ENCODE assay signal across 9 cellular contexts in the genomic region with DNA sequence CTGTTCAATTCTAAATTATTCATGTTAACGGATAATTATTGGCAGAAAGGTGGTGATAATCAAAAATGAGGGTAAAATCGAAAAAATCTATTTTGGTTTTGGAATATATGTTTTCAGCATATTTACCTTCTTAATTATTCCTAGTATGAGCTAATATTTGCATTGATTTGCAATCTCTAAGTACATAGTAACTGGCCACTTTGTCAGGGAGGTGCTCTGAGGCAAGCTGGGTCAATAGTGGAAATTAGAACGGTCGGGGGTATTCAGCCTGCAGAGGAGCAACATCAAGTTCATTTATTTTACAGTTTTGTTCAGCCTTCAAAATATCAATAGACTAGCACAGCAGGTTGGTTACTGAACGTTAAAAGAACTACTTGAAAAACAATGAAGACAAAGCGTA. TPM values are rescaled to one million over a fixed set of nuclear protein-coding genes. Genes with fewer than 3 reads are reported as not detected.
A peak's percentile ranks its signal among the peaks of the same experiment; 100 is the strongest.
DNase-seq lines count a peak whose midpoint lies in the region; ATAC-seq, FAIRE-seq and TF ChIP-seq lines count a peak whose summit lies in the region.
"Had no signal": no experiment of that assay in that cellular context is flagged by ENCODE, and none has a peak within 500 bp of the region (broad histone marks: within the 10 kb centered on the region; RNA-seq: fewer than 3 reads in every experiment).

No MANE protein-coding gene starts in this region.

- H3K4me2 ChIP-seq in H9 (ENCODE audit: insufficient read depth, insufficient read length, low read length) (peak overlapping the region; percentile 94), H1 (ENCODE audit: insufficient read depth in 1 of 2, low read depth in 2 of 2, low read length in 2 of 2) (peak overlapping the region; percentile 82 to 83), trophoblast cell (ENCODE audit: low read length) (peak overlapping the region; percentile 82)

- H3K23ac ChIP-seq in H9 (ENCODE audit: insufficient read length, low read depth, low read length): no peak overlapping the region
- H3K23ac ChIP-seq in H1 (ENCODE audit: insufficient read length): no peak overlapping the region
- H3K23ac ChIP-seq in trophoblast cell (ENCODE audit: low read length): no peak overlapping the region

- H4K5ac ChIP-seq in H9 (ENCODE audit: insufficient read length, low read depth, low read length) (no peak overlapping the region), H1 (ENCODE audit: insufficient read length, low read depth, low read length) (no peak overlapping the region)

- no peak overlapping the region for H2AK5ac ChIP-seq in H9 (ENCODE audit: insufficient read length, low read length)
- no peak overlapping the region for H2AK5ac ChIP-seq in H1 (ENCODE audit: low read depth, low read length)
- no peak overlapping the region for H2AK5ac ChIP-seq in trophoblast cell (ENCODE audit: low read length)

- no peaks in the 10 kb centered on the region for H3K9me3 ChIP-seq in H9 (ENCODE audit: control insufficient read depth, low read depth, low read length)
- no peaks in the 10 kb centered on the region for H3K9me3 ChIP-seq in H1 (ENCODE audit: insufficient read depth in 2 of 2, low read depth in 1 of 2, low read length in 1 of 2)
- no peaks in the 10 kb centered on the region for H3K9me3 ChIP-seq in trophoblast cell (ENCODE audit: insufficient read depth, low read depth, low read length)

- H3K14ac ChIP-seq in H9 (ENCODE audit: insufficient read depth, low read length): no peak overlapping the region
- no peak overlapping the region for H3K14ac ChIP-seq in H1 (ENCODE audit: insufficient read length)
- H3K14ac ChIP-seq in trophoblast cell (ENCODE audit: low read length): no peak overlapping the region

- no peak overlapping the region for H3K27ac Mint-ChIP-seq in H9
- H3K27ac Mint-ChIP-seq: naive B cell had no signal

- H2BK15ac ChIP-seq in H9 (ENCODE audit: low read depth, low read length): no peak overlapping the region
- no peak overlapping the region for H2BK15ac ChIP-seq in H1 (ENCODE audit: low read length)

- H3K9ac ChIP-seq in H9 (ENCODE audit: extremely low read depth, insufficient read length, low read length) (peak overlapping the region; percentile 86), H1 (replicated peaks in 1 of 4; ENCODE audit: extremely low read depth in 1 of 4, low read depth in 3 of 4, low read length in 3 of 4) (peak overlapping the region in 1 of 4 experiments; percentile 53; a peak in 1 of 7 replicates), trophoblast cell (ENCODE audit: low read length) (no peak overlapping the region)

- H3K27me3 ChIP-seq in H9 (ENCODE audit: insufficient read depth, low read length) (no peaks in the 10 kb centered on the region), H1 (replicated peaks in 1 of 4; ENCODE audit: control insufficient read depth in 3 of 4, extremely low read depth in 1 of 4, insufficient read depth in 3 of 4, low read length in 3 of 4) (no peaks in the 10 kb centered on the region), trophoblast cell (ENCODE audit: insufficient read depth, low read length) (no peaks in the 10 kb centered on the region)

- CTCF ChIA-PET in H1 (lab: Charles Lee; ENCODE audit: partially characterized antibody): interaction anchor here (1.0 to 1.1 kb wide), 2 partner anchors 46 to 73 kb away, joined by 3 to 5 read pairs; no protein-coding TSS in a partner anchor

- H4K91ac ChIP-seq in H9 (ENCODE audit: insufficient read length, low read depth, low read length) (no peak overlapping the region), H1 (replicated peaks; ENCODE audit: insufficient read length, low read length) (no peak overlapping the region), trophoblast cell (ENCODE audit: low read depth, low read length) (no peak overlapping the region)

- H3K27me3 Mint-ChIP-seq in H9 (ENCODE audit: low read depth): no peaks in the 10 kb centered on the region; the same call in 1 of the 2 replicates

- POLR2A ChIA-PET in H1 (lab: Charles Lee; ENCODE audit: partially characterized antibody): interaction anchor here (0.6 to 4.4 kb wide), 8 partner anchors 10 to 517 kb away, joined by 3 to 24 read pairs (median 4); a partner anchor contains a TSS

- FAIRE-seq in H1 (lab: Jason Lieb, UNC): no peak

- WGBS in H9 (ENCODE audit: extremely low coverage, insufficient read length, low lambda C conversion rate): no CpG with 5 or more reads among the region's 6 CpGs
- 28% methylated on average over 6 of the region's 6 CpGs; no CpG with 5 or more reads in 1 of the 2 experiments for WGBS in H1 (ENCODE audit: extremely low coverage in 1 of 2, insufficient coverage in 1 of 2, insufficient read length in 1 of 2, insufficient replicate concordance in 2 of 2, low coverage in 1 of 2, low lambda C conversion rate in 2 of 2, missing lambda C conversion rate in 1 of 2), 2 experiments
- WGBS in trophoblast cell (ENCODE audit: extremely low coverage, insufficient coverage, insufficient read length): no CpG with 5 or more reads among the region's 6 CpGs

- H4K12ac ChIP-seq in trophoblast cell (ENCODE audit: low read depth, low read length): no peak overlapping the region

- DNase-seq in H9 (no peak), NCI-H748 (lab: John Stamatoyannopoulos, UW; ENCODE audit: unreplicated experiment) (peak; percentile 97), H1 (ENCODE audit: low read depth in 1 of 2, low spot score in 2 of 2) (no peak), trophoblast cell (no peak), ACHN (no peak), superior temporal gyrus (ENCODE audit: extremely low spot score) (no peak)
- no peak for DNase-seq in stimulated activated naive CD4-positive, alpha-beta T cell treated with Interleukin-2 at 50 U/mL for 16 hours (lab: John Stamatoyannopoulos, UW)
- DNase-seq: naive B cell had no signal

- no peak for TF ChIP-seq RAD21 in H1 (IDR thresholded peaks at IDR 0.05 in 1 of 2, conservative IDR thresholded peaks at IDR 0.05 in 1 of 2; ENCODE audit: low read depth in 2 of 2, low read length in 2 of 2)

- H2BK20ac ChIP-seq in H9 (ENCODE audit: low read depth, low read length, poor library complexity, severe bottlenecking): no peak overlapping the region
- H2BK20ac ChIP-seq in H1 (ENCODE audit: low read length): no peak overlapping the region

- H2AFZ ChIP-seq in H9 (ENCODE audit: low read length): no peak overlapping the region
- no peak overlapping the region for H2AFZ ChIP-seq in H1 (ENCODE audit: low read length)
- no peak overlapping the region for H2AFZ ChIP-seq in trophoblast cell (ENCODE audit: insufficient read depth, low read length, poor library complexity)

- peaks cover 7 to 17% (median 15%) of the 10 kb centered on the region in 3 experiments; a peak in 6 of 7 replicates for H3K36me3 Mint-ChIP-seq in H9 (ENCODE audit: insufficient read depth in 1 of 3, low read depth in 3 of 3)

- H3K27ac ChIP-seq in H9 (ENCODE audit: insufficient read length, low read depth, low read length) (no peak overlapping the region), H1 (ENCODE audit: low read depth, low read length) (no peak overlapping the region), trophoblast cell (ENCODE audit: low read depth, low read length) (no peak overlapping the region)

- peaks cover 0 to 5% (median 0%) of the 10 kb centered on the region in 4 experiments; a peak in 2 of 8 replicates for H3K36me3 ChIP-seq in H1 (ENCODE audit: control insufficient read depth in 2 of 4, insufficient read depth in 4 of 4, low read length in 3 of 4)
- H3K36me3 ChIP-seq in trophoblast cell (ENCODE audit: control insufficient read depth in 1 of 2, insufficient read depth in 2 of 2, low read length in 2 of 2): peaks cover 1 to 5% of the 10 kb centered on the region in 2 experiments

- no peak overlapping the region for H3K18ac ChIP-seq in H9 (ENCODE audit: insufficient read length, low read depth, low read length)
- H3K18ac ChIP-seq in H1 (ENCODE audit: extremely low read depth, low read length): no peak overlapping the region
- H3K18ac ChIP-seq in trophoblast cell (ENCODE audit: low read length): no peak overlapping the region

- ATAC-seq in HG02852 (IDR thresholded peaks at IDR 0.05; ENCODE audit: unreplicated experiment): no peak

- no peaks in the 10 kb centered on the region; a peak in 1 of 5 replicates for H3K9me3 Mint-ChIP-seq in H9
- H3K9me3 Mint-ChIP-seq: naive B cell had no signal

- H2BK5ac ChIP-seq in H9 (ENCODE audit: insufficient read length, low read length) (no peak overlapping the region), H1 (ENCODE audit: low read depth, low read length) (no peak overlapping the region), trophoblast cell (ENCODE audit: low read depth, low read length, poor library complexity) (no peak overlapping the region)

- H3K23me2 ChIP-seq in H9 (ENCODE audit: insufficient read length, low read depth, low read length, poor library complexity, severe bottlenecking) (peaks cover 15% of the 10 kb centered on the region), H1 (ENCODE audit: low read depth, low read length) (peaks cover 6% of the 10 kb centered on the region)

- H3K4me3 ChIP-seq in H1 (ENCODE audit: extremely low read depth in 1 of 4, insufficient read depth in 2 of 4, low read depth in 3 of 4, low read length in 4 of 4) (peak overlapping the region; percentile 93 to 98 (median 94); a peak in 5 of 8 replicates), trophoblast cell (ENCODE audit: low read depth, low read length) (no peak overlapping the region)

- no peak overlapping the region for H3T11ph ChIP-seq in H9 (ENCODE audit: low read length)

- no peak for TF ChIP-seq EP300 in H1 (IDR thresholded peaks at IDR 0.05; ENCODE audit: borderline replicate concordance in 1 of 2, low read depth in 2 of 2, low read length in 2 of 2)

- H4K20me1 ChIP-seq in H9 (ENCODE audit: control insufficient read depth, insufficient read depth, insufficient read length) (peaks cover 2% of the 10 kb centered on the region), H1 (replicated peaks in 1 of 2; ENCODE audit: control insufficient read depth in 1 of 2, insufficient read depth in 2 of 2, low read length in 2 of 2) (peaks cover 0 to 4% of the 10 kb centered on the region in 2 experiments)

- no peaks in the 10 kb centered on the region for H3K79me1 ChIP-seq in H9 (ENCODE audit: insufficient read depth, low read depth, low read length, poor library complexity, severe bottlenecking)
- H3K79me1 ChIP-seq in H1 (ENCODE audit: low read depth, low read length): peaks cover 2% of the 10 kb centered on the region; the same call in 1 of the 2 replicates
- H3K79me1 ChIP-seq in trophoblast cell (ENCODE audit: low read length): peaks cover 6% of the 10 kb centered on the region

- H3K4me1 ChIP-seq in H9 (ENCODE audit: insufficient read depth, low read length) (no peaks in the 10 kb centered on the region), H1 (replicated peaks in 1 of 4; ENCODE audit: control insufficient read depth in 3 of 4, insufficient read depth in 4 of 4, low read length in 3 of 4) (peaks cover 0 to 8% (median under 1%) of the 10 kb centered on the region in 4 experiments; a peak in 2 of 7 replicates), trophoblast cell (ENCODE audit: control insufficient read depth in 1 of 2, insufficient read depth in 2 of 2, low read length in 2 of 2) (no peaks in the 10 kb centered on the region)

- TF ChIP-seq POLR2A in H1 (IDR thresholded peaks at IDR 0.05; ENCODE audit: control extremely low read depth in 1 of 2, low read depth in 2 of 2, low read length in 2 of 2): no peak

- H3K4ac ChIP-seq in H9 (ENCODE audit: low read depth, low read length): no peak overlapping the region
- no peak overlapping the region for H3K4ac ChIP-seq in H1 (replicated peaks; ENCODE audit: insufficient read length, low read depth, low read length)
- no peak overlapping the region for H3K4ac ChIP-seq in trophoblast cell (ENCODE audit: low read depth, low read length)

- H2BK12ac ChIP-seq in H9 (ENCODE audit: insufficient read length, low read depth, low read length) (no peak overlapping the region), H1 (ENCODE audit: low read depth, low read length) (no peak overlapping the region), trophoblast cell (ENCODE audit: low read length) (no peak overlapping the region)

- no peak overlapping the region for H2BK120ac ChIP-seq in H9 (ENCODE audit: low read depth, low read length, poor library complexity, severe bottlenecking)
- H2BK120ac ChIP-seq in H1 (replicated peaks; ENCODE audit: low read depth, low read length): no peak overlapping the region
- no peak overlapping the region for H2BK120ac ChIP-seq in trophoblast cell (ENCODE audit: insufficient read depth, low read length, poor library complexity)

- H4K8ac ChIP-seq in H9 (replicated peaks; ENCODE audit: insufficient read length, low read depth, low read length) (no peak overlapping the region), H1 (ENCODE audit: extremely low read depth, insufficient read depth, low read length) (no peak overlapping the region), trophoblast cell (ENCODE audit: low read depth, low read length) (no peak overlapping the region)

- in situ Hi-C loops in ACHN (cut with HindIII; ENCODE audit: low pct_ligation_motif_present, low pct_unique_long_range_greater_than_20kb, low sequenced_read_pairs): no loop called here

- peaks cover 16 to 30% of the 10 kb centered on the region in 2 experiments for H3K4me1 Mint-ChIP-seq in H9

- H3K56ac ChIP-seq in H9 (ENCODE audit: insufficient read length, low read depth, low read length): no peak overlapping the region
- H3K56ac ChIP-seq in H1 (replicated peaks; ENCODE audit: insufficient read length, low read depth, low read length): no peak overlapping the region

- peak overlapping the region; percentile 94 to 97 for H3K4me3 Mint-ChIP-seq in H9

- peaks cover 4% of the 10 kb centered on the region; the same call in 1 of the 2 replicates for H3K79me2 ChIP-seq in H9 (ENCODE audit: insufficient read depth, low read length)
- peaks cover 5 to 51% of the 10 kb centered on the region in 2 experiments; a peak in 3 of 4 replicates for H3K79me2 ChIP-seq in H1 (ENCODE audit: control insufficient read depth in 1 of 2, insufficient read depth in 2 of 2, low read length in 2 of 2)
- H3K79me2 ChIP-seq in trophoblast cell (ENCODE audit: control insufficient read depth, insufficient read depth, low read length, poor library complexity): peaks cover 4% of the 10 kb centered on the region

- TF ChIP-seq CTCF in H9 (conservative IDR thresholded peaks at IDR 0.05) (no peak), H1 (IDR thresholded peaks at IDR 0.05; ENCODE audit: control extremely low read depth in 1 of 3, insufficient read depth in 1 of 3, low read depth in 1 of 3, low read length in 3 of 3) (no peak)

RNA-seq across cellular contexts. Expression of a gene that starts 1.8 kb away (rescaled TPM):
- 22.5 and 23.5 TPM in 2 replicates for total RNA-seq in H9 (2021)
- total RNA-seq in H1 (2021; fragmentation: NEBNext Ultra II Directional; extraction: Animal tissue kit (Norgen Biotek cat#: 25700)): 21.5 and 22.0 TPM in 2 replicates
- 4.2 and 4.4 TPM in 2 replicates for polyA plus RNA-seq in H1 (2011; rRNA removed)
- 5.8 TPM for polyA plus RNA-seq in H1 (2011; cell fraction: cytosol; rRNA removed)
- polyA plus RNA-seq in H1 (2011; cell fraction: nucleus; rRNA removed): 6.2 TPM
- 9.0 to 10.9 TPM (median 10.2 TPM) in 4 replicates for polyA plus RNA-seq in H1 (2012, experiment 1 of 2)
- 1.4 TPM for polyA plus RNA-seq in H1 (2012, experiment 2 of 2)
- 5.6 TPM for polyA plus RNA-seq in H1 (2013, experiment 1 of 2)
- 5.4 TPM for polyA plus RNA-seq in H1 (2013, experiment 2 of 2)
- polyA minus RNA-seq in H1 (2011; rRNA and poly(A)+ RNA removed): 20.9 and 21.2 TPM in 2 replicates
- polyA minus RNA-seq in H1 (2011; cell fraction: cytosol; rRNA and poly(A)+ RNA removed): 7.6 TPM
- 9.3 TPM for polyA minus RNA-seq in H1 (2011; cell fraction: nucleus; rRNA and poly(A)+ RNA removed)
- polyA plus RNA-seq in trophoblast cell (2013): 6.6 and 6.7 TPM in 2 replicates

RNA-seq across cellular contexts. Expression of a gene that starts 58.9 kb away (rescaled TPM):
- 31.8 and 31.9 TPM in 2 replicates for total RNA-seq in H9 (2021)
- total RNA-seq in H1 (2021; fragmentation: NEBNext Ultra II Directional; extraction: Animal tissue kit (Norgen Biotek cat#: 25700)): 27.6 and 29.9 TPM in 2 replicates
- polyA plus RNA-seq in H1 (2011; rRNA removed): 12.7 and 19.1 TPM in 2 replicates
- polyA plus RNA-seq in H1 (2011; cell fraction: cytosol; rRNA removed): 22.5 TPM
- polyA plus RNA-seq in H1 (2011; cell fraction: nucleus; rRNA removed): 15.8 TPM
- polyA plus RNA-seq in H1 (2012, experiment 1 of 2): 18.7 to 35.8 TPM (median 20.9 TPM) in 4 replicates
- 1.6 TPM for polyA plus RNA-seq in H1 (2012, experiment 2 of 2)
- 19.7 TPM for polyA plus RNA-seq in H1 (2013, experiment 1 of 2)
- polyA plus RNA-seq in H1 (2013, experiment 2 of 2): 18.3 TPM
- 24.6 and 27.9 TPM in 2 replicates for polyA minus RNA-seq in H1 (2011; rRNA and poly(A)+ RNA removed)
- 12.9 TPM for polyA minus RNA-seq in H1 (2011; cell fraction: cytosol; rRNA and poly(A)+ RNA removed)
- 35.8 TPM for polyA minus RNA-seq in H1 (2011; cell fraction: nucleus; rRNA and poly(A)+ RNA removed)
- polyA plus RNA-seq in trophoblast cell (2013): 20.3 and 21.5 TPM in 2 replicates
